Comparison of ENCODE assay signal across 19 cellular contexts in genomic region chr16:84270071-84270470, GRCh38. TPM values are rescaled to one million over a fixed set of nuclear protein-coding genes. Genes with fewer than 3 reads are reported as not detected.
DNase-seq lines count a peak whose midpoint lies in the region; FAIRE-seq and TF ChIP-seq lines count a peak whose summit lies in the region.
"Had no signal": no experiment of that assay in that cellular context is flagged by ENCODE, and none has a peak within 500 bp of the region (broad histone marks: within the 10 kb centered on the region; RNA-seq: fewer than 3 reads in every experiment).

No MANE protein-coding gene starts in this region.

- no peak for TF ChIP-seq EP300 in H1 (IDR thresholded peaks at IDR 0.05; ENCODE audit: borderline replicate concordance in 1 of 2, low read depth in 2 of 2, low read length in 2 of 2)

- 93% methylated on average over 9 of the region's 9 CpGs; no CpG with 5 or more reads in 1 of the 2 experiments for WGBS in H1 (ENCODE audit: extremely low coverage in 1 of 2, insufficient coverage in 1 of 2, insufficient read length in 1 of 2, insufficient replicate concordance in 2 of 2, low coverage in 1 of 2, low lambda C conversion rate in 2 of 2, missing lambda C conversion rate in 1 of 2), 2 experiments

- no peak for TF ChIP-seq RAD21 in H1 (IDR thresholded peaks at IDR 0.05 in 1 of 2, conservative IDR thresholded peaks at IDR 0.05 in 1 of 2; ENCODE audit: low read depth in 2 of 2, low read length in 2 of 2)

- H3K56ac ChIP-seq in H1 (replicated peaks; ENCODE audit: insufficient read length, low read depth, low read length), result no peak overlapping the region

- no peak overlapping the region for H2BK5ac ChIP-seq in H1 (ENCODE audit: low read depth, low read length)

- H3K27me3 ChIP-seq in H1 (replicated peaks in 1 of 4; ENCODE audit: control insufficient read depth in 3 of 4, extremely low read depth in 1 of 4, insufficient read depth in 3 of 4, low read length in 3 of 4), result peaks cover 0 to 3% (median 0%) of the 10 kb centered on the region in 4 experiments; a peak in 1 of 7 replicates
- H3K27me3 ChIP-seq: BE2C had no signal

- H3K9ac ChIP-seq in H1 (replicated peaks in 1 of 4; ENCODE audit: extremely low read depth in 1 of 4, low read depth in 3 of 4, low read length in 3 of 4), result no peak overlapping the region

- no peak overlapping the region for H4K5ac ChIP-seq in H1 (ENCODE audit: insufficient read length, low read depth, low read length)

- no peak overlapping the region for H3K4me3 ChIP-seq in H1 (ENCODE audit: extremely low read depth in 1 of 4, insufficient read depth in 2 of 4, low read depth in 3 of 4, low read length in 4 of 4)
- H3K4me3 ChIP-seq: GM23338 had no signal

- CTCF ChIA-PET in H1 (lab: Charles Lee; ENCODE audit: partially characterized antibody), result interaction anchor here (1.0 to 3.2 kb wide), 2 partner anchors 214 to 407 kb away, joined by 3 to 13 read pairs; no protein-coding TSS in a partner anchor

- intact Hi-C loops in posterior vena cava (cut with DNase I), result no loop called here

- H3K4me2 ChIP-seq in H1 (ENCODE audit: insufficient read depth in 1 of 2, low read depth in 2 of 2, low read length in 2 of 2), result no peak overlapping the region
- H3K4me2 ChIP-seq: GM23338 had no signal

- no peaks in the 10 kb centered on the region for H3K79me1 ChIP-seq in H1 (ENCODE audit: low read depth, low read length)

- no peak overlapping the region for H2AK5ac ChIP-seq in H1 (ENCODE audit: low read depth, low read length)

- H3K9me3 ChIP-seq in H1 (ENCODE audit: insufficient read depth in 2 of 2, low read depth in 1 of 2, low read length in 1 of 2), result no peaks in the 10 kb centered on the region
- H3K9me3 ChIP-seq: BE2C, Caco-2 had no signal

- no peak overlapping the region for H3K14ac ChIP-seq in H1 (ENCODE audit: insufficient read length)

- H2BK20ac ChIP-seq in H1 (ENCODE audit: low read length), result no peak overlapping the region

- no peaks in the 10 kb centered on the region for H3K79me2 ChIP-seq in H1 (ENCODE audit: control insufficient read depth in 1 of 2, insufficient read depth in 2 of 2, low read length in 2 of 2)

- no peaks in the 10 kb centered on the region for H4K20me1 ChIP-seq in H1 (replicated peaks in 1 of 2; ENCODE audit: control insufficient read depth in 1 of 2, insufficient read depth in 2 of 2, low read length in 2 of 2)

- peaks cover 11% of the 10 kb centered on the region; the same call in 1 of the 2 replicates for H3K23me2 ChIP-seq in H1 (ENCODE audit: low read depth, low read length)

- TF ChIP-seq POLR2A in H1 (IDR thresholded peaks at IDR 0.05; ENCODE audit: control extremely low read depth in 1 of 2, low read depth in 2 of 2, low read length in 2 of 2), result no peak

- H3K4ac ChIP-seq in H1 (replicated peaks; ENCODE audit: insufficient read length, low read depth, low read length), result no peak overlapping the region

- no peak overlapping the region for H2BK120ac ChIP-seq in H1 (replicated peaks; ENCODE audit: low read depth, low read length)

- no peak overlapping the region for H3K27ac ChIP-seq in H1 (ENCODE audit: low read depth, low read length)
- H3K27ac ChIP-seq: HL-60 had no signal

- no peak overlapping the region for H2BK12ac ChIP-seq in H1 (ENCODE audit: low read depth, low read length)

- TF ChIP-seq CTCF in H1 (IDR thresholded peaks at IDR 0.05; ENCODE audit: control extremely low read depth in 1 of 3, insufficient read depth in 1 of 3, low read depth in 1 of 3, low read length in 3 of 3), result no peak

- H2BK15ac ChIP-seq in H1 (ENCODE audit: low read length), result no peak overlapping the region

- peaks cover 0 to 2% (median 0%) of the 10 kb centered on the region in 4 experiments; a peak in 2 of 7 replicates for H3K4me1 ChIP-seq in H1 (replicated peaks in 1 of 4; ENCODE audit: control insufficient read depth in 3 of 4, insufficient read depth in 4 of 4, low read length in 3 of 4)
- H3K4me1 ChIP-seq: BE2C had no signal

- no peak overlapping the region for H2AFZ ChIP-seq in H1 (ENCODE audit: low read length)
- H2AFZ ChIP-seq: GM23338 had no signal

- H4K8ac ChIP-seq in H1 (ENCODE audit: extremely low read depth, insufficient read depth, low read length), result 0 out of 2 replicates have a peak overlapping the region, but pooled peaks have one; percentile 5

- DNase-seq in NCI-H524 (lab: John Stamatoyannopoulos, UW) (peak; percentile 72 to 90), NCI-H82 (lab: John Stamatoyannopoulos, UW) (peak; percentile 90), H1 (ENCODE audit: low read depth in 1 of 2, low spot score in 2 of 2) (no peak), posterior vena cava (ENCODE audit: low spot score) (peak; percentile 42), frontal cortex (ENCODE audit: low spot score in 2 of 2) (no peak)
- no peak for DNase-seq in activated naive CD4-positive, alpha-beta T cell treated with anti-CD3 and anti-CD28 coated beads, Interleukin-2, amount 50 U/mL, for 16 hours
- DNase-seq: BE2C; C1 segment of cervical spinal cord; Caco-2; CD4-positive, alpha-beta T cell; DMS79 treated with DMSO at 0.1 percent for 48 hours; GF-D8; H7; HFFc6 had no signal

- FAIRE-seq in H1 (lab: Jason Lieb, UNC), result no peak
- FAIRE-seq in frontal cortex (lab: Jason Lieb, UNC), result no peak
- FAIRE-seq: D721Med had no signal

- H3K36me3 ChIP-seq in H1 (ENCODE audit: control insufficient read depth in 2 of 4, insufficient read depth in 4 of 4, low read length in 3 of 4), result no peaks in the 10 kb centered on the region
- H3K36me3 ChIP-seq: BE2C had no signal

- no peak overlapping the region for H3K18ac ChIP-seq in H1 (ENCODE audit: extremely low read depth, low read length)

- no peak overlapping the region for H4K91ac ChIP-seq in H1 (replicated peaks; ENCODE audit: insufficient read length, low read length)

- POLR2A ChIA-PET in H1 (lab: Charles Lee; ENCODE audit: partially characterized antibody), result no interaction called here

- no peak overlapping the region for H3K23ac ChIP-seq in H1 (ENCODE audit: insufficient read length)

TF ChIP-seq in H1, 55 proteins besides CTCF, POLR2A, EP300 and RAD21:
- TF ChIP-seq JUN (IDR thresholded peaks at IDR 0.05; ENCODE audit: low read depth, low read length) (no peak), NRF1 (IDR thresholded peaks at IDR 0.05; ENCODE audit: low read depth, low read length) (no peak), EZH2 (IDR thresholded peaks at IDR 0.05; ENCODE audit: low read depth, low read length, severe bottlenecking) (no peak)

RNA-seq across cellular contexts. Expression of gene WFDC1, which starts 24.6 kb away (rescaled TPM):
- total RNA-seq in H1 (2021; fragmentation: NEBNext Ultra II Directional; extraction: Animal tissue kit (Norgen Biotek cat#: 25700)), result 1.1 and 1.6 TPM in 2 replicates
- 0.52 and 0.70 TPM in 2 replicates for polyA plus RNA-seq in H1 (2011; rRNA removed)
- polyA plus RNA-seq in H1 (2011; cell fraction: cytosol; rRNA removed), result 0.61 TPM
- polyA plus RNA-seq in H1 (2011; cell fraction: nucleus; rRNA removed), result 0.64 TPM
- 0.36 to 1.2 TPM (median 0.46 TPM) in 4 replicates for polyA plus RNA-seq in H1 (2012, experiment 1 of 2)
- 0.22 TPM for polyA plus RNA-seq in H1 (2012, experiment 2 of 2)
- polyA plus RNA-seq in H1 (2013, experiment 1 of 2), result 0.71 TPM
- polyA plus RNA-seq in H1 (2013, experiment 2 of 2), result 0.99 TPM
- polyA minus RNA-seq in H1 (2011; rRNA and poly(A)+ RNA removed), result not detected in 2 replicates
- polyA minus RNA-seq in H1 (2011; cell fraction: cytosol; rRNA and poly(A)+ RNA removed), result not detected
- not detected for polyA minus RNA-seq in H1 (2011; cell fraction: nucleus; rRNA and poly(A)+ RNA removed)
- 10 to 100 TPM; 48.7 to 93.6 TPM for total RNA-seq in posterior vena cava
- 0.82 TPM for total RNA-seq in frontal cortex
- total RNA-seq: A172; Caco-2; CD4-positive, alpha-beta T cell had no signal

RNA-seq across cellular contexts. Expression of gene KCNG4, which starts 30.3 kb away (rescaled TPM):
- total RNA-seq in H1 (2021; fragmentation: NEBNext Ultra II Directional; extraction: Animal tissue kit (Norgen Biotek cat#: 25700)), result not detected in 2 replicates
- not detected in 2 replicates for polyA plus RNA-seq in H1 (2011; rRNA removed)
- polyA plus RNA-seq in H1 (2011; cell fraction: cytosol; rRNA removed), result not detected
- polyA plus RNA-seq in H1 (2011; cell fraction: nucleus; rRNA removed), result not detected
- not detected in 4 replicates for polyA plus RNA-seq in H1 (2012, experiment 1 of 2)
- not detected for polyA plus RNA-seq in H1 (2012, experiment 2 of 2)
- not detected for polyA plus RNA-seq in H1 (2013, experiment 1 of 2)
- polyA plus RNA-seq in H1 (2013, experiment 2 of 2), result not detected
- polyA minus RNA-seq in H1 (2011; rRNA and poly(A)+ RNA removed), result 0.02 TPM in 1 of 2 replicates, not detected in the other
- polyA minus RNA-seq in H1 (2011; cell fraction: cytosol; rRNA and poly(A)+ RNA removed), result not detected
- not detected for polyA minus RNA-seq in H1 (2011; cell fraction: nucleus; rRNA and poly(A)+ RNA removed)
- not detected for total RNA-seq in posterior vena cava
- total RNA-seq in frontal cortex, result not detected
- total RNA-seq: Caco-2; CD4-positive, alpha-beta T cell; H7; HFFc6; HT1080 had no signal
- polyA plus RNA-seq: GM23338 had no signal

Comparison
In these comparisons a context has a peak if more than half of its experiments do, and no peak if none do; other contexts are left out.
1. DNase-seq: peak in NCI-H524 (2 of 2), NCI-H82 (single experiment) and posterior vena cava (single experiment); none in H1 (0 of 2), activated naive CD4-positive, alpha-beta T cell treated with anti-CD3 and anti-CD28 coated beads, Interleukin-2, amount 50 U/mL, for 16 hours (single experiment) and frontal cortex (0 of 2).
2. RNA of gene WFDC1, which starts 24.6 kb away (total RNA-seq): 48.7 to 93.6 TPM in posterior vena cava; 1.1 to 1.6 TPM in H1 and 0.82 TPM in frontal cortex (single experiment); every median in the first group is over 10 times any median in the second.